9 cellular contexts compared by ENCODE assay signal in genomic region chr19:18090545-18091216, GRCh38. TPM values are rescaled to one million over a fixed set of nuclear protein-coding genes. Genes with fewer than 3 reads are reported as not detected.
DNase-seq lines count a peak whose midpoint lies in the region; ATAC-seq and TF ChIP-seq lines count a peak whose summit lies in the region.
"Had no signal": no experiment of that assay in that cellular context is flagged by ENCODE, and none has a peak within 500 bp of the region (broad histone marks: within the 10 kb centered on the region; RNA-seq: fewer than 3 reads in every experiment).

No MANE protein-coding gene starts in this region.

- intact Hi-C loops in activated CD4-positive, alpha-beta memory T cell treated with anti-CD3 and anti-CD28 coated beads for 36 hours (cut with micrococcal nuclease): loop anchor here (2.0 to 10.0 kb wide), 4 partner anchors 14 to 324 kb away; partner anchors contain the start of gene SSBP4
- intact Hi-C loops in sciatic nerve (cut with DNase I): loop anchor here (5.0 kb wide), 1 partner anchor 593 kb away; no protein-coding TSS in a partner anchor
- intact Hi-C loops in testis (cut with DNase I; ENCODE audit: low total_unique reads): no loop called here

- H3K4me3 ChIP-seq in H7 (ENCODE audit: insufficient read depth, low read depth, low read length) (no peak overlapping the region), testis (no peak overlapping the region), endodermal cell (ENCODE audit: low read length) (no peak overlapping the region)

- no peaks in the 10 kb centered on the region for H3K9me3 ChIP-seq in testis
- H3K9me3 ChIP-seq in endodermal cell (ENCODE audit: control insufficient read depth, low read length): no peaks in the 10 kb centered on the region

- H3K36me3 ChIP-seq in H7 (replicated peaks; ENCODE audit: control insufficient read depth, insufficient read depth, low read length) (no peaks in the 10 kb centered on the region), testis (ENCODE audit: low read depth, missing control alignments) (no peaks in the 10 kb centered on the region), endodermal cell (ENCODE audit: control insufficient read depth, insufficient read depth, low read length) (no peaks in the 10 kb centered on the region)

- no peak for TF ChIP-seq CTCF in testis (IDR thresholded peaks at IDR 0.05)
- no peak for TF ChIP-seq CTCF in endodermal cell (conservative IDR thresholded peaks at IDR 0.05)

- H3K4me1 Mint-ChIP-seq in activated CD4-positive, alpha-beta memory T cell treated with anti-CD3 and anti-CD28 coated beads for 36 hours (ENCODE audit: low read depth): peaks cover 51% of the 10 kb centered on the region
- H3K4me1 Mint-ChIP-seq in endodermal cell: no peaks in the 10 kb centered on the region

- no peak overlapping the region for H3K27ac ChIP-seq in testis
- no peak overlapping the region for H3K27ac ChIP-seq in endodermal cell (ENCODE audit: low read depth, low read length)

- CTCF ChIA-PET in activated CD4-positive, alpha-beta memory T cell treated with anti-CD3 and anti-CD28 coated beads for 36 hours (lab: Charles Lee): interaction anchor here (0.7 to 1.9 kb wide), 5 partner anchors 19 to 70 kb away, joined by 3 to 5 read pairs (median 4); no protein-coding TSS in a partner anchor

- no peak overlapping the region for H3K9ac ChIP-seq in endodermal cell (ENCODE audit: extremely low read depth, low read length, poor library complexity, severe bottlenecking)

- 68 to 77% methylated on average over 8 to 12 of the region's 12 CpGs for WGBS in testis, 2 donors
- 87 to 88% methylated on average over 6 to 12 of the region's 12 CpGs for WGBS in endodermal cell (ENCODE audit: insufficient coverage in 1 of 2, insufficient read length in 1 of 2), 2 experiments

- peak; percentile 21 for DNase-seq in H7
- DNase-seq in activated CD4-positive, alpha-beta memory T cell treated with anti-CD3 and anti-CD28 coated beads for 36 hours: peak; percentile 20
- no peak for DNase-seq in sciatic nerve (ENCODE audit: low spot score)
- DNase-seq in testis: no peak
- DNase-seq in endodermal cell: no peak
- DNase-seq in NCI-H2171 treated with DMSO at 0.1 percent for 48 hours (lab: John Stamatoyannopoulos, UW): no peak
- DNase-seq: SIG-M5 had no signal

- H3K27me3 Mint-ChIP-seq in activated CD4-positive, alpha-beta memory T cell treated with anti-CD3 and anti-CD28 coated beads for 36 hours: no peaks in the 10 kb centered on the region
- H3K27me3 Mint-ChIP-seq in endodermal cell (ENCODE audit: insufficient read depth): no peaks in the 10 kb centered on the region

- POLR2A ChIA-PET in activated CD4-positive, alpha-beta memory T cell treated with anti-CD3 and anti-CD28 coated beads for 36 hours (lab: Charles Lee): interaction anchor here (0.6 to 1.7 kb wide), 6 partner anchors 15 to 89 kb away, joined by 3 to 5 read pairs (median 4); no protein-coding TSS in a partner anchor

- H3K9me3 Mint-ChIP-seq in activated CD4-positive, alpha-beta memory T cell treated with anti-CD3 and anti-CD28 coated beads for 36 hours: no peaks in the 10 kb centered on the region
- no peaks in the 10 kb centered on the region for H3K9me3 Mint-ChIP-seq in endodermal cell

- H3K4me1 ChIP-seq in testis: no peaks in the 10 kb centered on the region
- no peaks in the 10 kb centered on the region for H3K4me1 ChIP-seq in endodermal cell (ENCODE audit: control insufficient read depth, insufficient read depth, low read length)

- no peaks in the 10 kb centered on the region for H3K36me3 Mint-ChIP-seq in activated CD4-positive, alpha-beta memory T cell treated with anti-CD3 and anti-CD28 coated beads for 36 hours
- H3K36me3 Mint-ChIP-seq in endodermal cell (ENCODE audit: low read depth): no peaks in the 10 kb centered on the region

- no peaks in the 10 kb centered on the region for H3K27me3 ChIP-seq in H7 (ENCODE audit: control insufficient read depth, insufficient read depth, low read length)
- no peaks in the 10 kb centered on the region for H3K27me3 ChIP-seq in testis
- no peaks in the 10 kb centered on the region for H3K27me3 ChIP-seq in endodermal cell (ENCODE audit: control insufficient read depth, insufficient read depth, low read length, poor library complexity, severe bottlenecking)

- TF ChIP-seq POLR2A in testis (IDR thresholded peaks at IDR 0.05): no peak

- H3K27ac Mint-ChIP-seq in activated CD4-positive, alpha-beta memory T cell treated with anti-CD3 and anti-CD28 coated beads for 36 hours: peak overlapping the region; percentile 92
- H3K27ac Mint-ChIP-seq in endodermal cell: no peak overlapping the region

- H3K4me3 Mint-ChIP-seq in activated CD4-positive, alpha-beta memory T cell treated with anti-CD3 and anti-CD28 coated beads for 36 hours: peak overlapping the region; percentile 60
- H3K4me3 Mint-ChIP-seq in endodermal cell: no peak overlapping the region

- peak; percentile 14 for ATAC-seq in esophagus mucosa
- peak; percentile 9 for ATAC-seq in sciatic nerve
- no peak for ATAC-seq in GM19395 (IDR thresholded peaks at IDR 0.05; ENCODE audit: unreplicated experiment)

RNA-seq across cellular contexts. Expression of gene IL12RB1, which starts 3.9 kb away (rescaled TPM):
- not detected in 2 replicates for total RNA-seq in H7 (2014; rRNA removed; shearing (Covaris generic))
- 10 to 100 TPM; 22.6 to 23.3 TPM for total RNA-seq in activated CD4-positive, alpha-beta memory T cell treated with anti-CD3 and anti-CD28 coated beads for 36 hours
- total RNA-seq in esophagus mucosa: 0.36 TPM
- total RNA-seq in sciatic nerve: 2.1 TPM
- total RNA-seq in testis: 1 to 10 TPM in 1 of 2 donors, under 1 TPM in 1; 0.39 to 2.5 TPM
- polyA plus RNA-seq in testis (ENCODE audit: insufficient read depth, low read depth, low replicate concordance): 1.8 TPM
- total RNA-seq in endodermal cell: not detected
- not detected for polyA plus RNA-seq in endodermal cell (2013, experiment 1 of 2)
- not detected for polyA plus RNA-seq in endodermal cell (2013, experiment 2 of 2)

RNA-seq across cellular contexts. Expression of gene MAST3, which starts 6.9 kb away (rescaled TPM):
- total RNA-seq in H7 (2014; rRNA removed; shearing (Covaris generic)): 2.4 and 4.0 TPM in 2 replicates
- 10 to 100 TPM; 22.5 to 23.8 TPM for total RNA-seq in activated CD4-positive, alpha-beta memory T cell treated with anti-CD3 and anti-CD28 coated beads for 36 hours
- total RNA-seq in esophagus mucosa (3.2 TPM), sciatic nerve (20.1 TPM), testis (10 to 100 TPM in 1 of 2 donors, 1 to 10 TPM in 1; 9.7 to 11.2 TPM), endodermal cell (10 to 100 TPM; 13.0 to 15.1 TPM)
- polyA plus RNA-seq in testis (ENCODE audit: insufficient read depth, low read depth, low replicate concordance): 5.0 TPM
- polyA plus RNA-seq in endodermal cell (2013, experiment 1 of 2): 9.3 TPM
- 8.2 TPM for polyA plus RNA-seq in endodermal cell (2013, experiment 2 of 2)

Comparison
In these comparisons a context has a peak if more than half of its experiments do, and no peak if none do; other contexts are left out.
1. DNase-seq: peak in H7 (single experiment) and activated CD4-positive, alpha-beta memory T cell treated with anti-CD3 and anti-CD28 coated beads for 36 hours (single experiment); none in sciatic nerve (single experiment), testis (single experiment), endodermal cell (single experiment) and NCI-H2171 treated with DMSO at 0.1 percent for 48 hours (single experiment).